ENCODE assay signal across 33 cellular contexts in genomic region chr16:60392380-60392779, GRCh38.
"Had no signal": no experiment of that assay in that cellular context is flagged by ENCODE, and none has a peak within 500 bp of the region (broad histone marks: within the 10 kb centered on the region; RNA-seq: fewer than 3 reads in every experiment).

No MANE protein-coding gene starts in this region.

- H3K36me3 ChIP-seq: adrenal gland, brain microvascular endothelial cell, breast epithelium had no signal

- H3K4me3 ChIP-seq: adrenal gland, body of pancreas, breast epithelium had no signal

- H3K4me1 ChIP-seq: adrenal gland, body of pancreas, breast epithelium had no signal

- FAIRE-seq: astrocyte, TTC549 had no signal

- H3K27ac ChIP-seq: adrenal gland, body of pancreas, brain microvascular endothelial cell, breast epithelium, VCaP had no signal

- H3K9me3 ChIP-seq: adrenal gland, body of pancreas, breast epithelium had no signal

- ATAC-seq: activated CD8-positive, alpha-beta T cell treated with anti-CD3 and anti-CD28 coated beads for 36 hours; activated naive CD4-positive, alpha-beta T cell treated with anti-CD3 and anti-CD28 coated beads, Interleukin-2, amount 50 U/mL, for 72 hours; activated T-cell treated with anti-CD3 and anti-CD28 coated beads, Interleukin-2, amount 50 U/mL, for 4 hours; activated T-cell treated with anti-CD3 and anti-CD28 coated beads, Interleukin-2, amount 50 U/mL, for 72 hours; activated T-helper 17 cell treated with anti-CD3 and anti-CD28 coated beads, Interleukin-2, amount 50 U/mL, for 72 hours; body of pancreas had no signal

- H3K27me3 ChIP-seq: adrenal gland, body of pancreas, brain microvascular endothelial cell, breast epithelium had no signal

- DNase-seq: activated B cell treated with CpG ODN at 0.5 μM for 24 hours; activated CD4-positive, alpha-beta memory T cell treated with anti-CD3 and anti-CD28 coated beads for 36 hours; activated CD4-positive, alpha-beta T cell treated with anti-CD3 and anti-CD28 coated beads for 4 hours; activated CD4-positive, alpha-beta T cell treated with anti-CD3 and anti-CD28 coated beads, Interleukin-2, amount 10 ng/mL, durations not matched to agents 24 days and 14 days; activated CD4-positive, alpha-beta T cell treated with anti-CD3 and anti-CD28 coated beads, Interleukin-2, amount 50 U/mL, for 1 hour; activated CD4-positive, alpha-beta T cell treated with anti-CD3 and anti-CD28 coated beads, Interleukin-2, amount 50 U/mL, for 4 hours; activated CD4-positive, CD25-positive, alpha-beta regulatory T cell treated with anti-CD3 and anti-CD28 coated beads, Interleukin-2, amount 50 U/mL, for 72 hours; activated CD8-positive, alpha-beta memory T cell treated with anti-CD3 and anti-CD28 coated beads, Interleukin-2, amount 50 U/mL, for 4 hours; activated CD8-positive, alpha-beta T cell treated with anti-CD3 and anti-CD28 coated beads for 36 hours; activated effector memory CD4-positive, alpha-beta T cell treated with anti-CD3 and anti-CD28 coated beads, Interleukin-2, amount 50 U/mL, for 16 hours; activated gamma-delta T cell treated with Interleukin-2 at 50 U/mL for 16 hours; activated naive CD4-positive, alpha-beta T cell; activated naive CD4-positive, alpha-beta T cell treated with anti-CD3 and anti-CD28 coated beads for 36 hours; activated naive CD4-positive, alpha-beta T cell treated with anti-CD3 and anti-CD28 coated beads, Interleukin-2, amount 50 U/mL, for 16 hours; activated naive CD8-positive, alpha-beta T cell treated with anti-CD3 and anti-CD28 coated beads for 36 hours; activated T-cell treated with anti-CD3 and anti-CD28 coated beads for 4 hours; activated T-cell treated with anti-CD3 and anti-CD28 coated beads, Interleukin-2, amount 50 U/mL, for 1 hour; activated T-cell treated with anti-CD3 and anti-CD28 coated beads, Interleukin-2, amount 50 U/mL, for 4 hours; activated T-cell treated with anti-CD3 and anti-CD28 coated beads, Interleukin-2, amount 50 U/mL, for 72 hours; adrenal gland; amniotic stem cell; aorta; body of pancreas; brain microvascular endothelial cell; central memory CD4-positive, alpha-beta T cell; T-helper 2 cell; T-helper 9 cell had no signal
